In the genomic region with DNA sequence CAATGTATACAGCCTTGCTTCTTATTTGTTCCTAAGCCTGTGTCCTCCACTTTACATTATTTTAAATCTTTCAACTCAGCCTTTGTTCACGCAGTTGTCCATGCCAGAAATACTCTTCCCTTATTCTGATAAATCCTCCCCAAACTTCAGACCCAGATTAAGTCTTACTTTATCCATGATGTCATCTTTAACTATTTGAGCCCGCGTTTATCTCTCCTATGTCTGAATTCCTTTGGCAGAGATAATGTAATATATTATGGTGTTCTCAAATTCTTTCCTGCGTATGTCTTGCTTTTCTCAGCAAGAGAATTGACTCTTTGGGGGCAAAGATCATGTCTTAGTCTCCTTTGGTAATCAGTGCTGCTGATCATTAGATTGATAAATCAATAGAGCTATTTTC, we compare ENCODE assay signal across 23 cellular contexts.
"Had no signal": no experiment of that assay in that cellular context is flagged by ENCODE, and none has a peak within 500 bp of the region (broad histone marks: within the 10 kb centered on the region; RNA-seq: fewer than 3 reads in every experiment).

No MANE protein-coding gene starts in this region.

- H3K27me3 ChIP-seq: ascending aorta, cardiac muscle cell, Peyer's patch, SJCRH30 had no signal

- H3K4me1 ChIP-seq: ascending aorta, Peyer's patch, SJCRH30 had no signal

- H3K27ac ChIP-seq: ascending aorta, cardiac muscle cell, Peyer's patch, RWPE1, SJCRH30 had no signal

- H3K36me3 ChIP-seq: ascending aorta, cardiac muscle cell, Peyer's patch, SJCRH30 had no signal

- H3K4me3 ChIP-seq: ascending aorta, cardiac muscle cell, Peyer's patch, SJCRH30 had no signal

- DNase-seq: activated CD4-positive, alpha-beta T cell treated with anti-CD3 and anti-CD28 coated beads for 48 hours; activated CD4-positive, alpha-beta T cell treated with anti-CD3 and anti-CD28 coated beads, Interleukin-2, amount 50 U/mL, for 48 hours; activated CD8-positive, alpha-beta memory T cell treated with anti-CD3 and anti-CD28 coated beads, Interleukin-2, amount 10 ng/mL, durations not matched to agents 7 days and 5 days; activated effector memory CD4-positive, alpha-beta T cell treated with Interleukin-2 at 50 U/mL for 16 hours; activated naive CD4-positive, alpha-beta T cell; activated T-cell treated with anti-CD3 and anti-CD28 coated beads, Interleukin-2, amount 50 U/mL, for 24 hours; amniotic stem cell; KG1; NCI-H1092; NCI-H1417; NCI-H1930; NCI-H2171 treated with DMSO at 0.1 percent for 48 hours; NCI-H345; NCI-H510A; NCI-H526 treated with DMSO at 0.1 percent for 48 hours; NCI-H82; Peyer's patch; Right ventricle myocardium superior; SJCRH30 had no signal

- ATAC-seq: activated CD4-positive, CD25-positive, alpha-beta regulatory T cell treated with anti-CD3 and anti-CD28 coated beads, Interleukin-2, amount 50 U/mL, for 24 hours; activated CD8-positive, alpha-beta memory T cell treated with anti-CD3 and anti-CD28 coated beads, Interleukin-2, amount 10 ng/mL, durations not matched to agents 7 days and 5 days had no signal

- H3K9me3 ChIP-seq: ascending aorta, Peyer's patch had no signal
